In the genomic region with DNA sequence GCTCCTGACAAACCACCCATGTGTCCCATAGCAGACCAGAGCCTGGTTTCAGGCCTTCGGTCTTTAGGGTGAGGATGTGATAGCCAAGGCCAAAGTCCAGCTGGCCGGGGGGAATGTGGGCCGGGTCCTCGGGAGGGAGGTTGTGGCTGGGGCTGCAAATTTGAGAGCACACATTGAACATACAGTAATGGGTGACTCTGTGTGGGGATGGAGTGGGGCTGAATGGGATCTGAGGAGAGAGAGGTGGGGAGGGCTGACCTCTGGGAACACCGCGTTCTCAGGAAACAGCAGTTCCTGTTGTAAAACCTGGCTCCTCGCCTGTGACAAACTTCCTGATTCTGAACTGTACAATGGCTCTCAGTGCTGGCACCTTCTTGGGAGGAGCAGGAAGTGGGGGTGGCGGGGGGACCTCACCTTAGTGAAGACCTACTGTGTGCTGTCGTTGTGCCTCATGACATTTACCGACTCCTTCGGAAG, we compare ENCODE assay signal across 1 cellular context.
TF ChIP-seq lines count a peak whose summit lies in the region.

No MANE protein-coding gene starts in this region.

TF ChIP-seq in liver, 16 proteins besides CTCF, POLR2A, EP300 and RAD21 (continued from another document):
- TF ChIP-seq REST (IDR thresholded peaks at IDR 0.05), result no peak
- TF ChIP-seq TAF1 (conservative IDR thresholded peaks at IDR 0.05), result no peak
- no peak for TF ChIP-seq JUND (IDR thresholded peaks at IDR 0.05)
- TF ChIP-seq MAX (IDR thresholded peaks at IDR 0.05), result no peak
- TF ChIP-seq RXRA (IDR thresholded peaks at IDR 0.05), result peak; percentile 54 to 63
